In the genomic region with DNA sequence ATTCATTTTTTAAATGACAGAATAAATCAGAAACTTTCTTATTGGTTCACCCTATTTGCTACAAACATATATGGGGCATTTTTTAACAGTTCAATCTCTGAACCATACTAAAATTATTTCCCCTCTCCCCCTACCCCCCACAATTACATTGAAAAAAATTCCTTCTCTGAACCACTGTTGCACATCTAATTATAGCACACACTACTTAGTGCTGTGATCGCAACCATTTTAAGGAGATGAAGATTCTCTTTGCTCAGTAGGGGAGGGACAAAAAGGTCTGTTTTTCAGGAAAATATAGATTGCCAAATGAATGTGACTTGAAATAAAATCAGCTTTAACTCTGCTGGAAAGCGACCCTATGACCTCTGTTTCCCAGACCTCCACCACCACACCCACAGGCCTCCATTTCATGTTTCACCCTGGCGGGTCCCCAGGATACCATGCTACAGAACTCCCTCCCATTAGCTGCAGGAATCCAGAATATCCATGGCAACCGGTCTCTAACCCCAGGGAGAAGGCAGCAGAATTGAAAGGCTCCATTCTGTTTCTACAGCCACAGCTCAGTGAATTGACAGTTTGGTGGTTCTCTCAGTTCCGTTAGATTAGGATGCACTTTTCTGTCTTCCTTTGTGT, we compare ENCODE assay signal across 20 cellular contexts.
DNase-seq lines count a peak whose midpoint lies in the region; ATAC-seq and TF ChIP-seq lines count a peak whose summit lies in the region.
"Had no signal": no experiment of that assay in that cellular context is flagged by ENCODE, and none has a peak within 500 bp of the region (broad histone marks: within the 10 kb centered on the region; RNA-seq: fewer than 3 reads in every experiment).

No MANE protein-coding gene starts in this region.

- H3K9me3 Mint-ChIP-seq in neural crest cell, result peaks cover 3% of the 10 kb centered on the region
- H3K9me3 Mint-ChIP-seq: activated CD4-positive, alpha-beta T cell treated with anti-CD3 and anti-CD28 coated beads, Interleukin-2, amount 10 ng/mL, durations not matched to agents 24 days and 14 days; activated T-helper 1 cell treated with anti-CD3 and anti-CD28 coated beads, Interleukin-12 subunit alpha, Interleukin-12 subunit beta, Interleukin-2, Interleukin-4 antibody, amounts not matched to agents 30 ng/mL and 10 ng/mL and 1 ng/mL, durations not matched to agents 14 hours and 24 hours and 36 hours; CD4-positive, alpha-beta memory T cell had no signal

- no peaks in the 10 kb centered on the region for H3K4me1 ChIP-seq in right lobe of liver

- peak overlapping the region; percentile 97 for H3K27ac Mint-ChIP-seq in neural crest cell (ENCODE audit: unreplicated experiment)
- H3K27ac Mint-ChIP-seq: activated CD4-positive, alpha-beta T cell treated with anti-CD3 and anti-CD28 coated beads, Interleukin-2, amount 10 ng/mL, durations not matched to agents 24 days and 14 days; activated T-helper 1 cell treated with anti-CD3 and anti-CD28 coated beads, Interleukin-12 subunit alpha, Interleukin-12 subunit beta, Interleukin-2, Interleukin-4 antibody, amounts not matched to agents 30 ng/mL and 10 ng/mL and 1 ng/mL, durations not matched to agents 14 hours and 24 hours and 36 hours; CD4-positive, alpha-beta memory T cell had no signal

- H3K9me3 ChIP-seq in right lobe of liver, result no peaks in the 10 kb centered on the region

- no peak for TF ChIP-seq CTCF in neural crest cell (conservative IDR thresholded peaks at IDR 0.05)
- no peak for TF ChIP-seq CTCF in right lobe of liver (IDR thresholded peaks at IDR 0.05)

- H3K4me3 ChIP-seq in right lobe of liver, result no peak overlapping the region

- H3K27me3 Mint-ChIP-seq in neural crest cell (ENCODE audit: low read depth), result no peaks in the 10 kb centered on the region

- peaks cover 68% of the 10 kb centered on the region for H3K4me1 Mint-ChIP-seq in neural crest cell
- H3K4me1 Mint-ChIP-seq: activated CD4-positive, alpha-beta T cell treated with anti-CD3 and anti-CD28 coated beads, Interleukin-2, amount 10 ng/mL, durations not matched to agents 24 days and 14 days; CD4-positive, alpha-beta memory T cell had no signal

- peak overlapping the region; percentile 81 for H3K4me3 Mint-ChIP-seq in neural crest cell
- H3K4me3 Mint-ChIP-seq: activated CD4-positive, alpha-beta T cell treated with anti-CD3 and anti-CD28 coated beads, Interleukin-2, amount 10 ng/mL, durations not matched to agents 24 days and 14 days; activated T-helper 1 cell treated with anti-CD3 and anti-CD28 coated beads, Interleukin-12 subunit alpha, Interleukin-12 subunit beta, Interleukin-2, Interleukin-4 antibody, amounts not matched to agents 30 ng/mL and 10 ng/mL and 1 ng/mL, durations not matched to agents 14 hours and 24 hours and 36 hours; CD4-positive, alpha-beta memory T cell had no signal

- H3K36me3 Mint-ChIP-seq in neural crest cell (ENCODE audit: low read depth), result no peaks in the 10 kb centered on the region
- H3K36me3 Mint-ChIP-seq: CD4-positive, alpha-beta memory T cell had no signal

- intact Hi-C loops in Right ventricle myocardium superior (cut with DNase I) (no loop called here), Right ventricle myocardium inferior (cut with DNase I) (no loop called here), right lobe of liver (cut with DNase I) (no loop called here)

- ATAC-seq in Right ventricle myocardium superior (ENCODE audit: poor library complexity), result peak; percentile 73
- no peak for ATAC-seq in Right ventricle myocardium inferior
- no peak for ATAC-seq in HG03520 (IDR thresholded peaks at IDR 0.05; ENCODE audit: unreplicated experiment)
- no peak for ATAC-seq in right lobe of liver

- TF ChIP-seq POLR2A in right lobe of liver (IDR thresholded peaks at IDR 0.05), result no peak

- no peaks in the 10 kb centered on the region for H3K27me3 ChIP-seq in right lobe of liver

- no peaks in the 10 kb centered on the region for H3K36me3 ChIP-seq in right lobe of liver

- DNase-seq in Right ventricle myocardium superior (no peak), Right ventricle myocardium inferior (ENCODE audit: missing footprints) (no peak), globus pallidus (ENCODE audit: low spot score) (peak; percentile 30), neural crest cell (ENCODE audit: low read depth, low spot score) (peak; percentile 53), right lobe of liver (no peak), NCI-H82 treated with DMSO at 0.1 percent for 48 hours (lab: John Stamatoyannopoulos, UW; ENCODE audit: unreplicated experiment) (no peak)
- DNase-seq in stimulated activated CD4-positive, alpha-beta T cell treated with anti-CD3 and anti-CD28 coated beads, Interleukin-2, amount 100 ng/mL, for 48 hours, result no peak
- DNase-seq: 8988T; activated CD4-positive, alpha-beta T cell treated with anti-CD3 and anti-CD28 coated beads, Interleukin-2, amount 10 ng/mL, durations not matched to agents 24 days and 14 days; CD4-positive, alpha-beta memory T cell; GDM1; KBM-7; mammary epithelial cell; NCI-H1436 treated with DMSO at 0.1 percent for 48 hours; NCI-H526 treated with DMSO at 0.1 percent for 48 hours; stimulated activated naive CD4-positive, alpha-beta T cell; T-helper 2 cell had no signal

- 64% methylated on average over 4 of the region's 5 CpGs for WGBS in right lobe of liver (ENCODE audit: insufficient coverage, low coverage, low lambda C conversion rate, missing lambda C conversion rate)

- H3K27ac ChIP-seq in right lobe of liver, result no peak overlapping the region
- H3K27ac ChIP-seq: RWPE1 had no signal

Comparison
In these comparisons a context has a peak if more than half of its experiments do, and no peak if none do; other contexts are left out.
1. DNase-seq: peak in globus pallidus (single experiment) and neural crest cell (single experiment); none in Right ventricle myocardium superior (single experiment), Right ventricle myocardium inferior (single experiment), stimulated activated CD4-positive, alpha-beta T cell treated with anti-CD3 and anti-CD28 coated beads, Interleukin-2, amount 100 ng/mL, for 48 hours (0 of 2), right lobe of liver (0 of 3) and NCI-H82 treated with DMSO at 0.1 percent for 48 hours (single experiment).